Comparison of ENCODE assay signal across 22 cellular contexts in the genomic region with DNA sequence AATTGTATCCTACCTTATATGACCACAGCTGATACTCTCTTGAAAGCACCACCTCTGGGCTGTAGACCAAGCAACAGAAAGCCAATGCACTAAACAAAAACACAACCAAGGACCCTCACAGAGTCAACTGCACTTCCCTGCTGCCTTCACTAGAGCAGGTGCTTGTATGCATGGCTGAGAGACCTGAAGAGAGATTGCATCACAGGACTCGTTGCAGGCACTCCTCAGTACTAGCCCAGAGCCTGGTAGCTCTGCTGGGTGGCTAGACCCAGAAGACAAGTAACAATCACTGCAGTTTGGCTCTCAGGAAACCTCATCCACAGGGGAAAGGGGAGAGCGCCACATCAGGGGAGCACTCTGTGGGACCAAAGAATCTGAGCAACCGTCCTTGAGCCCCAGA.
A peak's percentile ranks its signal among the peaks of the same experiment; 100 is the strongest.
DNase-seq lines count a peak whose midpoint lies in the region; ATAC-seq and TF ChIP-seq lines count a peak whose summit lies in the region.
"Had no signal": no experiment of that assay in that cellular context is flagged by ENCODE, and none has a peak within 500 bp of the region (broad histone marks: within the 10 kb centered on the region; RNA-seq: fewer than 3 reads in every experiment).

No MANE protein-coding gene starts in this region.

- H3K9me3 ChIP-seq in BLaER1, result no peaks in the 10 kb centered on the region
- peaks cover 0 to 14% (median 0%) of the 10 kb centered on the region in 11 experiments; a peak in 1 of 22 replicates for H3K9me3 ChIP-seq in BLaER1 treated with 17β-estradiol and CSF1 and Interleukin-3, amounts not matched to agents 10 nM and 100 nM (replicated peaks in 1 of 11)
- H3K9me3 ChIP-seq: BE2C had no signal

- peaks cover 2% of the 10 kb centered on the region for H3K27me3 Mint-ChIP-seq in chondrocyte (ENCODE audit: low read depth)
- H3K27me3 Mint-ChIP-seq in activated naive CD4-positive, alpha-beta T cell treated with anti-CD3 and anti-CD28 coated beads, Interleukin-2, amount 10 ng/mL, durations not matched to agents 7 days and 5 days, result no peaks in the 10 kb centered on the region
- H3K27me3 Mint-ChIP-seq: CD4-positive, alpha-beta memory T cell; CD4-positive, CD25-positive, alpha-beta regulatory T cell had no signal

- ATAC-seq in stimulated activated effector memory CD8-positive, alpha-beta T cell treated with anti-CD3 and anti-CD28 coated beads, Interleukin-12 subunit alpha, Interleukin-12 subunit beta, amount 100 ng/mL, for 72 hours, result peak; percentile 28
- no peak for ATAC-seq in HG03354 (IDR thresholded peaks at IDR 0.05; ENCODE audit: poor library complexity, severe bottlenecking, unreplicated experiment)

- H3K36me3 Mint-ChIP-seq in chondrocyte (ENCODE audit: low read depth), result no peaks in the 10 kb centered on the region
- H3K36me3 Mint-ChIP-seq in stimulated activated effector memory CD8-positive, alpha-beta T cell treated with anti-CD3 and anti-CD28 coated beads, Interleukin-12 subunit alpha, Interleukin-12 subunit beta, amount 100 ng/mL, for 72 hours, result no peaks in the 10 kb centered on the region
- H3K36me3 Mint-ChIP-seq in activated naive CD4-positive, alpha-beta T cell treated with anti-CD3 and anti-CD28 coated beads, Interleukin-2, amount 10 ng/mL, durations not matched to agents 7 days and 5 days, result no peaks in the 10 kb centered on the region
- H3K36me3 Mint-ChIP-seq: CD14-positive monocyte; CD4-positive, alpha-beta memory T cell; CD4-positive, CD25-positive, alpha-beta regulatory T cell; CD8-positive, alpha-beta memory T cell had no signal

- peak overlapping the region; percentile 75 for H3K27ac ChIP-seq in BLaER1
- peak overlapping the region in 4 of 11 experiments; percentile 4 to 75 (median 35); a peak in 4 of 22 replicates for H3K27ac ChIP-seq in BLaER1 treated with 17β-estradiol and CSF1 and Interleukin-3, amounts not matched to agents 10 nM and 100 nM

- no peak overlapping the region for H3K4me3 Mint-ChIP-seq in chondrocyte (ENCODE audit: unreplicated experiment)
- no peak overlapping the region for H3K4me3 Mint-ChIP-seq in stimulated activated effector memory CD8-positive, alpha-beta T cell treated with anti-CD3 and anti-CD28 coated beads, Interleukin-12 subunit alpha, Interleukin-12 subunit beta, amount 100 ng/mL, for 72 hours
- no peak overlapping the region for H3K4me3 Mint-ChIP-seq in activated naive CD4-positive, alpha-beta T cell treated with anti-CD3 and anti-CD28 coated beads, Interleukin-2, amount 10 ng/mL, durations not matched to agents 7 days and 5 days
- H3K4me3 Mint-ChIP-seq: CD14-positive monocyte; CD4-positive, alpha-beta memory T cell; CD4-positive, CD25-positive, alpha-beta regulatory T cell; CD8-positive, alpha-beta memory T cell had no signal

- TF ChIP-seq CTCF in chondrocyte (IDR thresholded peaks at IDR 0.05), result no peak

- no peaks in the 10 kb centered on the region for H3K27me3 ChIP-seq in BLaER1
- no peaks in the 10 kb centered on the region for H3K27me3 ChIP-seq in BLaER1 treated with 17β-estradiol and CSF1 and Interleukin-3, amounts not matched to agents 10 nM and 100 nM
- H3K27me3 ChIP-seq: BE2C had no signal

- H3K4me2 ChIP-seq in BLaER1, result peak overlapping the region; percentile 80
- H3K4me2 ChIP-seq in BLaER1 treated with 17β-estradiol and CSF1 and Interleukin-3, amounts not matched to agents 10 nM and 100 nM, result peak overlapping the region in 10 of 11 experiments; percentile 13 to 83 (median 72); a peak in 19 of 22 replicates

- peaks cover 5% of the 10 kb centered on the region for H3K9me3 Mint-ChIP-seq in chondrocyte (ENCODE audit: low read depth)
- peaks cover 8% of the 10 kb centered on the region for H3K9me3 Mint-ChIP-seq in stimulated activated effector memory CD8-positive, alpha-beta T cell treated with anti-CD3 and anti-CD28 coated beads, Interleukin-12 subunit alpha, Interleukin-12 subunit beta, amount 100 ng/mL, for 72 hours
- peaks cover 2% of the 10 kb centered on the region for H3K9me3 Mint-ChIP-seq in activated naive CD4-positive, alpha-beta T cell treated with anti-CD3 and anti-CD28 coated beads, Interleukin-2, amount 10 ng/mL, durations not matched to agents 7 days and 5 days

- CTCF ChIA-PET in activated naive CD4-positive, alpha-beta T cell treated with anti-CD3 and anti-CD28 coated beads, Interleukin-2, amount 10 ng/mL, durations not matched to agents 7 days and 5 days (lab: Charles Lee), result no interaction called here

- H3K4me1 ChIP-seq in BLaER1, result peaks cover 28% of the 10 kb centered on the region
- H3K4me1 ChIP-seq in BLaER1 treated with 17β-estradiol and CSF1 and Interleukin-3, amounts not matched to agents 10 nM and 100 nM, result peaks cover 4 to 31% (median 15%) of the 10 kb centered on the region in 10 experiments; a peak in 17 of 20 replicates
- H3K4me1 ChIP-seq: BE2C had no signal

- H3K4me3 ChIP-seq in BLaER1, result no peak overlapping the region
- peak overlapping the region in 1 of 10 experiments; percentile 23; a peak in 1 of 20 replicates for H3K4me3 ChIP-seq in BLaER1 treated with 17β-estradiol and CSF1 and Interleukin-3, amounts not matched to agents 10 nM and 100 nM

- peak; percentile 27 for DNase-seq in chondrocyte (ENCODE audit: low spot score)
- no peak for DNase-seq in stimulated activated effector memory CD8-positive, alpha-beta T cell treated with anti-CD3 and anti-CD28 coated beads, Interleukin-12 subunit alpha, Interleukin-12 subunit beta, amount 100 ng/mL, for 72 hours (ENCODE audit: low spot score in 2 of 2)
- DNase-seq in activated naive CD4-positive, alpha-beta T cell treated with anti-CD3 and anti-CD28 coated beads, Interleukin-2, amount 10 ng/mL, durations not matched to agents 7 days and 5 days, result no peak
- DNase-seq in NCI-H69 (lab: John Stamatoyannopoulos, UW), result no peak
- DNase-seq in DMS79 (lab: John Stamatoyannopoulos, UW), result no peak
- DNase-seq: 8988T; ACHN; BE2C; C1 segment of cervical spinal cord; CD4-positive, alpha-beta memory T cell; CD4-positive, CD25-positive, alpha-beta regulatory T cell; CD8-positive, alpha-beta memory T cell; COR-L47; DMS 273 treated with DMSO at 0.1 percent for 48 hours; DMS153; DMS53; DMS79 treated with DMSO at 0.1 percent for 48 hours; GF-D8 had no signal

- H3K36me3 ChIP-seq in BLaER1, result no peaks in the 10 kb centered on the region
- H3K36me3 ChIP-seq in BLaER1 treated with 17β-estradiol and CSF1 and Interleukin-3, amounts not matched to agents 10 nM and 100 nM, result no peaks in the 10 kb centered on the region
- H3K36me3 ChIP-seq: BE2C had no signal

- no peaks in the 10 kb centered on the region for H4K20me1 ChIP-seq in BLaER1
- H4K20me1 ChIP-seq in BLaER1 treated with 17β-estradiol and CSF1 and Interleukin-3, amounts not matched to agents 10 nM and 100 nM, result no peaks in the 10 kb centered on the region

- H3K27ac Mint-ChIP-seq in chondrocyte (ENCODE audit: unreplicated experiment), result no peak overlapping the region
- H3K27ac Mint-ChIP-seq in stimulated activated effector memory CD8-positive, alpha-beta T cell treated with anti-CD3 and anti-CD28 coated beads, Interleukin-12 subunit alpha, Interleukin-12 subunit beta, amount 100 ng/mL, for 72 hours, result no peak overlapping the region
- H3K27ac Mint-ChIP-seq in activated naive CD4-positive, alpha-beta T cell treated with anti-CD3 and anti-CD28 coated beads, Interleukin-2, amount 10 ng/mL, durations not matched to agents 7 days and 5 days, result no peak overlapping the region
- H3K27ac Mint-ChIP-seq: CD14-positive monocyte; CD4-positive, alpha-beta memory T cell; CD4-positive, CD25-positive, alpha-beta regulatory T cell had no signal

- peak overlapping the region; percentile 45; the same call in 1 of the 2 replicates for H3K9ac ChIP-seq in BLaER1
- peak overlapping the region in 1 of 11 experiments; percentile 48; a peak in 2 of 22 replicates for H3K9ac ChIP-seq in BLaER1 treated with 17β-estradiol and CSF1 and Interleukin-3, amounts not matched to agents 10 nM and 100 nM

- H3K4me1 Mint-ChIP-seq in chondrocyte (ENCODE audit: low read depth), result no peaks in the 10 kb centered on the region
- H3K4me1 Mint-ChIP-seq in stimulated activated effector memory CD8-positive, alpha-beta T cell treated with anti-CD3 and anti-CD28 coated beads, Interleukin-12 subunit alpha, Interleukin-12 subunit beta, amount 100 ng/mL, for 72 hours, result no peaks in the 10 kb centered on the region
- no peaks in the 10 kb centered on the region for H3K4me1 Mint-ChIP-seq in activated naive CD4-positive, alpha-beta T cell treated with anti-CD3 and anti-CD28 coated beads, Interleukin-2, amount 10 ng/mL, durations not matched to agents 7 days and 5 days
- H3K4me1 Mint-ChIP-seq: CD14-positive monocyte; CD4-positive, alpha-beta memory T cell; CD4-positive, CD25-positive, alpha-beta regulatory T cell; CD8-positive, alpha-beta memory T cell had no signal
